In genomic region chr14:99389171-99389826, GRCh38 we compare ENCODE assay signal across 8 cellular contexts.
A peak's percentile ranks its signal among the peaks of the same experiment; 100 is the strongest.
DNase-seq lines count a peak whose midpoint lies in the region; FAIRE-seq and TF ChIP-seq lines count a peak whose summit lies in the region.

No MANE protein-coding gene starts in this region.

- H2AFZ ChIP-seq in smooth muscle cell (ENCODE audit: low read depth) = no peak overlapping the region

- H4K20me1 ChIP-seq in smooth muscle cell (ENCODE audit: low read depth) = no peaks in the 10 kb centered on the region

- H3K27me3 ChIP-seq in smooth muscle cell (ENCODE audit: low read depth) = no peaks in the 10 kb centered on the region

- WGBS in smooth muscle cell (ENCODE audit: low lambda C conversion rate) = 29% methylated on average over 24 of the region's 24 CpGs

- no peaks in the 10 kb centered on the region for H3K9me3 ChIP-seq in smooth muscle cell (replicated peaks; ENCODE audit: low read depth)

- no peaks in the 10 kb centered on the region for H3K36me3 ChIP-seq in smooth muscle cell (ENCODE audit: low read depth)

- TF ChIP-seq CTCF in LNCAP (IDR thresholded peaks at IDR 0.05) = peak; percentile 78
- peak; percentile 80 for TF ChIP-seq CTCF in smooth muscle cell (IDR thresholded peaks at IDR 0.05; ENCODE audit: borderline replicate concordance, insufficient read depth, poor library complexity, severe bottlenecking)

- intact Hi-C loops in head of caudate nucleus (cut with DNase I) = no loop called here

- peaks cover 4% of the 10 kb centered on the region for H3K4me1 ChIP-seq in smooth muscle cell (ENCODE audit: low read depth)

- H3K79me2 ChIP-seq in smooth muscle cell (ENCODE audit: low read depth) = no peaks in the 10 kb centered on the region

- DNase-seq in 8988T = peak; percentile 82
- DNase-seq in GM12892 (ENCODE audit: insufficient read length) = peak; percentile 50
- peak; percentile 8 for DNase-seq in activated T-cell treated with anti-CD3 and anti-CD28 coated beads for 4 hours
- DNase-seq in head of caudate nucleus = peak in 25 of 42 donors; percentile 19 to 82 (median 51)
- no peak for DNase-seq in smooth muscle cell (lab: John Stamatoyannopoulos, UW; ENCODE audit: unreplicated experiment)
- DNase-seq in NOMO-1 treated with DMSO at 0.1 percent for 48 hours (lab: John Stamatoyannopoulos, UW; ENCODE audit: unreplicated experiment) = no peak
- DNase-seq in DMS79 treated with DMSO at 0.1 percent for 48 hours (lab: John Stamatoyannopoulos, UW) = no peak

- H3K4me3 ChIP-seq in smooth muscle cell = no peak overlapping the region

- TF ChIP-seq POLR2A in GM12892 (IDR thresholded peaks at IDR 0.05; ENCODE audit: low read depth, low read length) = no peak

- H3K9ac ChIP-seq in smooth muscle cell (ENCODE audit: low read depth) = no peak overlapping the region

- H3K4me2 ChIP-seq in smooth muscle cell = peak overlapping the region; percentile 70

- no peak overlapping the region for H3K27ac ChIP-seq in smooth muscle cell (ENCODE audit: low read depth)

- no peaks in the 10 kb centered on the region for H3F3A ChIP-seq in smooth muscle cell (ENCODE audit: low read depth)

- FAIRE-seq in GM12892 (lab: Jason Lieb, UNC) = no peak

Comparison
In these comparisons a context has a peak if more than half of its experiments do, and no peak if none do; other contexts are left out.
1. DNase-seq: peak in 8988T (single experiment), GM12892 (single experiment), activated T-cell treated with anti-CD3 and anti-CD28 coated beads for 4 hours (single experiment) and head of caudate nucleus (25 of 42); none in smooth muscle cell (single experiment), NOMO-1 treated with DMSO at 0.1 percent for 48 hours (single experiment) and DMS79 treated with DMSO at 0.1 percent for 48 hours (single experiment).